Comparison of ENCODE assay signal across 12 cellular contexts in genomic region chr17:46772879-46773620, GRCh38. TPM values are rescaled to one million over a fixed set of nuclear protein-coding genes. Genes with fewer than 3 reads are reported as not detected.
A peak's percentile ranks its signal among the peaks of the same experiment; 100 is the strongest.
DNase-seq lines count a peak whose midpoint lies in the region; ATAC-seq lines count a peak whose summit lies in the region.
"Had no signal": no experiment of that assay in that cellular context is flagged by ENCODE, and none has a peak within 500 bp of the region (broad histone marks: within the 10 kb centered on the region; RNA-seq: fewer than 3 reads in every experiment).

No MANE protein-coding gene starts in this region.

- H4K20me1 ChIP-seq in BLaER1, result no peaks in the 10 kb centered on the region

- H3K27ac ChIP-seq in BLaER1, result no peak overlapping the region
- H3K27ac ChIP-seq: colonic mucosa, SK-N-MC had no signal

- no peak overlapping the region for H3K27ac Mint-ChIP-seq in T-helper 17 cell

- peak overlapping the region; percentile 96 for H3K4me2 ChIP-seq in BLaER1

- H3K4me1 ChIP-seq in BLaER1, result peaks cover 56% of the 10 kb centered on the region
- H3K4me1 ChIP-seq: colonic mucosa had no signal

- H3K9ac ChIP-seq in BLaER1, result no peak overlapping the region

- no peaks in the 10 kb centered on the region for H3K36me3 Mint-ChIP-seq in T-helper 17 cell (ENCODE audit: low read depth)

- no peak for ATAC-seq in T-helper 17 cell
- peak; percentile 47 for ATAC-seq in left lobe of liver
- no peak for ATAC-seq in GM18858 (IDR thresholded peaks at IDR 0.05; ENCODE audit: unreplicated experiment)
- ATAC-seq in HG03378 (IDR thresholded peaks at IDR 0.05; ENCODE audit: unreplicated experiment), result no peak
- ATAC-seq in GM18511 (IDR thresholded peaks at IDR 0.05; ENCODE audit: unreplicated experiment), result no peak
- ATAC-seq in HG02852 (IDR thresholded peaks at IDR 0.05; ENCODE audit: unreplicated experiment), result no peak

- no peak overlapping the region for H3K4me3 ChIP-seq in BLaER1

- peaks cover 8% of the 10 kb centered on the region for H3K4me1 Mint-ChIP-seq in T-helper 17 cell

- peaks cover 60% of the 10 kb centered on the region for H3K27me3 Mint-ChIP-seq in T-helper 17 cell

- peak overlapping the region; percentile 81 for H3K4me3 Mint-ChIP-seq in T-helper 17 cell

- H3K27me3 ChIP-seq in BLaER1, result peaks cover 29% of the 10 kb centered on the region
- H3K27me3 ChIP-seq: colonic mucosa had no signal

- DNase-seq in GDM1 (lab: John Stamatoyannopoulos, UW) (peak; percentile 84), T-helper 17 cell (no peak), left lobe of liver (ENCODE audit: low spot score) (no peak)
- DNase-seq: colonic mucosa, DMS79, mucosa of descending colon had no signal

- no peaks in the 10 kb centered on the region for H3K36me3 ChIP-seq in BLaER1
- H3K36me3 ChIP-seq: colonic mucosa had no signal

- H3K9me3 ChIP-seq in BLaER1 (no peaks in the 10 kb centered on the region), T-helper 17 cell (ENCODE audit: control insufficient read depth, low read length, poor library complexity, severe bottlenecking) (no peaks in the 10 kb centered on the region)
- H3K9me3 ChIP-seq: colonic mucosa, mucosa of descending colon had no signal

RNA-seq across cellular contexts. Expression of gene WNT3, which starts 45.4 kb away (rescaled TPM):
- not detected for total RNA-seq in T-helper 17 cell
- 2.7 TPM for total RNA-seq in left lobe of liver
